Comparison of ENCODE assay signal across 8 cellular contexts in the genomic region with DNA sequence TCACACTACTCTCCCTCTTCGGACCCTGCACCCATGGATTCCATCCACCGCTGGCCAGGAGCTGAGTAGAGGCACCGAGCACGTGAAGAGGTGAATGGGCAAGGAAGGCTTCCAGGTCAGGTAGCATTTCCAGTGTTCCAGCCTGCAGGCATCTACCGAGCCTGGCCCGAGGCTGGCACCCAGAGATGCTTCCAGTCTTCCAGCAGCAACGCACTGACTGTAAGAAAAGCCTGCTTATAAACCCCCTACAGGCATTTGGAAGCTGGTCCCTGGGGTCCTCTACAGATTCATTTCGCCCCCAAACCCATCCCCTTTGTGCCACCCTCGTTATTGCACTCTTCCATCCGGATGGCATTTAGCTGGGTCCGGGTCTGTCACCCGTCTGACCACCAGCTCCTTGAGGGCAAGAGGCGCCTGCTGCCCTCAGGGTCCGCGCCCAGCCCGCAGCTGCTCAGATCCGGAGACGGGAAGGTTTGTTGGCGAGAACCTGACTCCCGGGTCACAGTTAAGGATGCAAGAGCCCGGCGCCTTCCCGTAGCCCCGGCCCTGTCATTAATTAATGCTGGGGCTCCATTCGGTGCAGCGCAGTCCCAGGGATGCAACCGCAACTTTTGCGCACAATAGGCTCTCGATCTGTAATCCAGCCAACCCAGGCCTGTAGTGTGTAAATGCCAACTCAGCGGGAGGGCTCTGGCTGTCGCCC. TPM values are rescaled to one million over a fixed set of nuclear protein-coding genes. Genes with fewer than 3 reads are reported as not detected.
A peak's percentile ranks its signal among the peaks of the same experiment; 100 is the strongest.
DNase-seq lines count a peak whose midpoint lies in the region; ATAC-seq and TF ChIP-seq lines count a peak whose summit lies in the region.

No MANE protein-coding gene starts in this region.

- peak overlapping the region; percentile 87 for H3K4me2 ChIP-seq in Loucy (ENCODE audit: low read depth, low read length, poor library complexity, severe bottlenecking)

- peak overlapping the region; percentile 85 for H2AFZ ChIP-seq in Loucy (ENCODE audit: low read length)

- 14 to 15% methylated on average over 31 of the region's 31 CpGs for WGBS in ectodermal cell, 2 experiments

- no peaks in the 10 kb centered on the region for H3K9me2 ChIP-seq in Loucy (replicated peaks; ENCODE audit: low read depth, low read length)

- peak; percentile 26 for ATAC-seq in Right ventricle myocardium inferior
- ATAC-seq in GM21786 (IDR thresholded peaks at IDR 0.05; ENCODE audit: unreplicated experiment) = no peak

- H3K4me3 Mint-ChIP-seq in nephron progenitor cell = peak overlapping the region; percentile 87

- peaks cover 33% of the 10 kb centered on the region for H3K27me3 Mint-ChIP-seq in nephron progenitor cell (ENCODE audit: low read depth, poor library complexity)

- TF ChIP-seq CTCF in Loucy (conservative IDR thresholded peaks at IDR 0.05; ENCODE audit: low read length) (no peak), nephron progenitor cell (IDR thresholded peaks at IDR 0.05) (no peak)

- peak overlapping the region; percentile 85 for H3K27ac Mint-ChIP-seq in nephron progenitor cell

- H3F3A ChIP-seq in Loucy (ENCODE audit: low read depth) = peaks cover 3% of the 10 kb centered on the region; the same call in 1 of the 2 replicates

- H3K9me3 Mint-ChIP-seq in nephron progenitor cell = peaks cover 14% of the 10 kb centered on the region

- H3K4me1 ChIP-seq in Loucy (ENCODE audit: insufficient read depth, low read length, poor library complexity, severe bottlenecking) (peaks cover 25% of the 10 kb centered on the region), ectodermal cell (ENCODE audit: control insufficient read depth, insufficient read depth, low read length) (no peaks in the 10 kb centered on the region)

- peaks cover 42% of the 10 kb centered on the region for H3K79me2 ChIP-seq in Loucy (ENCODE audit: insufficient read depth, low read length)

- peak overlapping the region; percentile 86 for H3K9ac ChIP-seq in Loucy (ENCODE audit: low read depth, low read length, poor library complexity, severe bottlenecking)

- DNase-seq in Right ventricle myocardium inferior (ENCODE audit: missing footprints) = no peak
- no peak for DNase-seq in cardiac septum (ENCODE audit: low spot score)
- no peak for DNase-seq in nephron progenitor cell
- DNase-seq in T-helper 9 cell = no peak
- DNase-seq in dedifferentiated amniotic fluid mesenchymal stem cell (ENCODE audit: extremely low spot score) = no peak

- peak overlapping the region; percentile 77 for H3K27ac ChIP-seq in ectodermal cell (ENCODE audit: insufficient read depth, low read depth, low read length, poor library complexity, severe bottlenecking)

- H3K27me3 ChIP-seq in Loucy (ENCODE audit: insufficient read depth, low read length, poor library complexity, severe bottlenecking) (no peaks in the 10 kb centered on the region), ectodermal cell (ENCODE audit: control insufficient read depth, insufficient read depth, low read length, poor library complexity, severe bottlenecking) (peaks cover 10% of the 10 kb centered on the region)

- peaks cover 18% of the 10 kb centered on the region for H3K36me3 Mint-ChIP-seq in nephron progenitor cell (ENCODE audit: low read depth)

- H3K9me3 ChIP-seq in Loucy (ENCODE audit: insufficient read depth, low read depth, low read length) (no peaks in the 10 kb centered on the region), ectodermal cell (ENCODE audit: control insufficient read depth, low read length) (no peaks in the 10 kb centered on the region)

- peaks cover 44% of the 10 kb centered on the region for H3K4me1 Mint-ChIP-seq in nephron progenitor cell

- H3K36me3 ChIP-seq in Loucy (ENCODE audit: insufficient read depth, low read length) (no peaks in the 10 kb centered on the region), ectodermal cell (ENCODE audit: control insufficient read depth, insufficient read depth, low read length) (no peaks in the 10 kb centered on the region)

- peaks cover 32% of the 10 kb centered on the region for H4K20me1 ChIP-seq in Loucy (ENCODE audit: insufficient read depth, low read length, poor library complexity, severe bottlenecking)

- H3K4me3 ChIP-seq in Loucy (ENCODE audit: low read length, poor library complexity, severe bottlenecking) (peak overlapping the region; percentile 95), ectodermal cell (ENCODE audit: insufficient read depth, low read depth, low read length) (peak overlapping the region; percentile 70)

- intact Hi-C loops in Right ventricle myocardium inferior (cut with DNase I) = loop anchor here (2.0 kb wide), 1 partner anchor 50 kb away; the partner anchor contains the start of gene EIF5
- intact Hi-C loops in cardiac septum (cut with DNase I) = loop anchor here (1.0 to 5.0 kb wide), 2 partner anchors 48 to 49 kb away; no protein-coding TSS in a partner anchor

RNA-seq across cellular contexts. Expression of gene MARK3, which starts 0.6 kb away (rescaled TPM):
- 123 TPM for total RNA-seq in Right ventricle myocardium inferior
- total RNA-seq in cardiac septum = 69.4 TPM
- 109 TPM for polyA plus RNA-seq in ectodermal cell (2013, experiment 1 of 4)
- 105 TPM for polyA plus RNA-seq in ectodermal cell (2013, experiment 2 of 4)
- 80.0 TPM for polyA plus RNA-seq in ectodermal cell (2013, experiment 3 of 4)
- polyA plus RNA-seq in ectodermal cell (2013, experiment 4 of 4) = 91.5 TPM

RNA-seq across cellular contexts. Expression of gene EIF5, which starts 50.6 kb away (rescaled TPM):
- total RNA-seq in Right ventricle myocardium inferior (252 TPM), cardiac septum (222 TPM)
- 268 TPM for polyA plus RNA-seq in ectodermal cell (2013, experiment 1 of 4)
- polyA plus RNA-seq in ectodermal cell (2013, experiment 2 of 4) = 261 TPM
- polyA plus RNA-seq in ectodermal cell (2013, experiment 3 of 4) = 263 TPM
- 295 TPM for polyA plus RNA-seq in ectodermal cell (2013, experiment 4 of 4)
